ENCODE assay signal across 9 cellular contexts in the genomic region with DNA sequence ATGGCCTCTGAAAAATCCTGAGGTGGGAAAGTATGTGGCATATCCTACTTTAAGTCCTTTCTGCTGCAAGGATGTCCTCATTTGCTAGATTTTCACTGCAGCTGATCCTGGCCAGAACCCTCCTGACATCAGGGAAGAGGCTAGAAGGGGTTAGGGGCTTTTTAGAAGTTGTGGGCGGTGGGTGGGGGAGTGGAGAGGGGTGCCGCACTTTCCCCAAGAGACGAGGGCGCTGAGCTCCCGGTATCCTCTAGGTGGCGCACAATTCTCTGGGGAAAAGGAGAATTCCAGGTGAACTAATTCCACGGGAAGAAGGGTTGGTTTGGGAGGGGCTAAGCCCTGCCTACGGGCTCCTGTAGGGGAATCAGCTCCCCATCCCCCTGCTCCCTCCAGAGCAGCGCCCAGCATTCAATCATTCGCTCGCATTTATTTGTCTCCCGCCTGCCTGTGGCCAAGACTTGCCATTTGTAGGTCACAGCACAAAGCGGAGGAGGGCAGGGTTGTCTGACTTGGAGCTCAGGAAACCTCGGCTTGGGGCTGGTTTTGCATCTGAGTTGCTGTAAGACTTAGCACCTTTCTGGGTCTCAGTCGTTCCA. TPM values are rescaled to one million over a fixed set of nuclear protein-coding genes. Genes with fewer than 3 reads are reported as not detected.
DNase-seq lines count a peak whose midpoint lies in the region; ATAC-seq and TF ChIP-seq lines count a peak whose summit lies in the region.
"Had no signal": no experiment of that assay in that cellular context is flagged by ENCODE, and none has a peak within 500 bp of the region (broad histone marks: within the 10 kb centered on the region; RNA-seq: fewer than 3 reads in every experiment).

No MANE protein-coding gene starts in this region.

- 2 to 7% methylated on average over 13 to 14 of the region's 15 CpGs for WGBS in mesodermal cell (ENCODE audit: insufficient coverage in 2 of 2), 2 experiments

- H3K4me3 ChIP-seq in mesodermal cell (ENCODE audit: extremely low read depth, insufficient read depth, low read length, poor library complexity, severe bottlenecking) = no peak overlapping the region
- H3K4me3 ChIP-seq in coronary artery = no peak overlapping the region

- no peaks in the 10 kb centered on the region for H3K9me3 ChIP-seq in mesodermal cell (ENCODE audit: control insufficient read depth, low read length)

- peaks cover 48% of the 10 kb centered on the region for H3K27me3 Mint-ChIP-seq in activated CD8-positive, alpha-beta T cell treated with anti-CD3 and anti-CD28 coated beads for 36 hours
- peaks cover 23% of the 10 kb centered on the region for H3K27me3 Mint-ChIP-seq in activated CD8-positive, alpha-beta T cell treated with anti-CD3 and anti-CD28 coated beads, Interleukin-2, amount 10 ng/mL, durations not matched to agents 7 days and 5 days (ENCODE audit: low read depth)
- H3K27me3 Mint-ChIP-seq in chondrocyte (ENCODE audit: low read depth) = peaks cover 40% of the 10 kb centered on the region

- H3K9me3 Mint-ChIP-seq in activated CD8-positive, alpha-beta T cell treated with anti-CD3 and anti-CD28 coated beads for 36 hours = no peaks in the 10 kb centered on the region
- no peaks in the 10 kb centered on the region for H3K9me3 Mint-ChIP-seq in activated CD8-positive, alpha-beta T cell treated with anti-CD3 and anti-CD28 coated beads, Interleukin-2, amount 10 ng/mL, durations not matched to agents 7 days and 5 days (ENCODE audit: insufficient read depth)
- no peaks in the 10 kb centered on the region for H3K9me3 Mint-ChIP-seq in chondrocyte (ENCODE audit: low read depth)

- peaks cover 57% of the 10 kb centered on the region for H3K4me1 ChIP-seq in mesodermal cell (ENCODE audit: control insufficient read depth, insufficient read depth, low read length, poor library complexity, severe bottlenecking)

- ATAC-seq in activated CD8-positive, alpha-beta T cell treated with anti-CD3 and anti-CD28 coated beads for 36 hours = no peak
- ATAC-seq in activated CD8-positive, alpha-beta T cell treated with anti-CD3 and anti-CD28 coated beads, Interleukin-2, amount 10 ng/mL, durations not matched to agents 7 days and 5 days = no peak
- ATAC-seq in HG03571 (IDR thresholded peaks at IDR 0.05; ENCODE audit: unreplicated experiment) (no peak), HG02678 (IDR thresholded peaks at IDR 0.05; ENCODE audit: unreplicated experiment) (no peak)

- H3K36me3 ChIP-seq in mesodermal cell (ENCODE audit: control insufficient read depth, insufficient read depth, low read length) = no peaks in the 10 kb centered on the region

- no peaks in the 10 kb centered on the region for H3K36me3 Mint-ChIP-seq in activated CD8-positive, alpha-beta T cell treated with anti-CD3 and anti-CD28 coated beads for 36 hours (ENCODE audit: low read depth)
- no peaks in the 10 kb centered on the region for H3K36me3 Mint-ChIP-seq in activated CD8-positive, alpha-beta T cell treated with anti-CD3 and anti-CD28 coated beads, Interleukin-2, amount 10 ng/mL, durations not matched to agents 7 days and 5 days (ENCODE audit: low read depth)
- H3K36me3 Mint-ChIP-seq in chondrocyte (ENCODE audit: low read depth) = no peaks in the 10 kb centered on the region

- POLR2A ChIA-PET in activated CD8-positive, alpha-beta T cell treated with anti-CD3 and anti-CD28 coated beads for 36 hours (lab: Charles Lee) = no interaction called here
- POLR2A ChIA-PET in activated CD8-positive, alpha-beta T cell treated with anti-CD3 and anti-CD28 coated beads, Interleukin-2, amount 10 ng/mL, durations not matched to agents 7 days and 5 days (lab: Charles Lee) = no interaction called here

- H3K27ac Mint-ChIP-seq in activated CD8-positive, alpha-beta T cell treated with anti-CD3 and anti-CD28 coated beads for 36 hours = no peak overlapping the region
- no peak overlapping the region for H3K27ac Mint-ChIP-seq in activated CD8-positive, alpha-beta T cell treated with anti-CD3 and anti-CD28 coated beads, Interleukin-2, amount 10 ng/mL, durations not matched to agents 7 days and 5 days
- H3K27ac Mint-ChIP-seq in chondrocyte (ENCODE audit: unreplicated experiment) = no peak overlapping the region

- H3K27ac ChIP-seq in mesodermal cell (ENCODE audit: low read depth, low read length, severe bottlenecking) (peak overlapping the region; percentile 72), coronary artery (no peak overlapping the region)

- intact Hi-C loops in activated CD8-positive, alpha-beta T cell treated with anti-CD3 and anti-CD28 coated beads for 36 hours (cut with micrococcal nuclease) = no loop called here

- no peaks in the 10 kb centered on the region for H3K4me1 Mint-ChIP-seq in activated CD8-positive, alpha-beta T cell treated with anti-CD3 and anti-CD28 coated beads for 36 hours (ENCODE audit: low read depth)
- no peaks in the 10 kb centered on the region for H3K4me1 Mint-ChIP-seq in activated CD8-positive, alpha-beta T cell treated with anti-CD3 and anti-CD28 coated beads, Interleukin-2, amount 10 ng/mL, durations not matched to agents 7 days and 5 days (ENCODE audit: low read depth)
- H3K4me1 Mint-ChIP-seq in chondrocyte (ENCODE audit: low read depth) = peaks cover 8% of the 10 kb centered on the region

- peak; percentile 20 for DNase-seq in activated CD8-positive, alpha-beta T cell treated with anti-CD3 and anti-CD28 coated beads for 36 hours
- DNase-seq in activated CD8-positive, alpha-beta T cell treated with anti-CD3 and anti-CD28 coated beads, Interleukin-2, amount 10 ng/mL, durations not matched to agents 7 days and 5 days = no peak
- DNase-seq in NCI-H1048 (lab: John Stamatoyannopoulos, UW) = peak; percentile 41
- no peak for DNase-seq in chondrocyte (ENCODE audit: low spot score)
- no peak for DNase-seq in coronary artery (ENCODE audit: low spot score)

- CTCF ChIA-PET in activated CD8-positive, alpha-beta T cell treated with anti-CD3 and anti-CD28 coated beads for 36 hours (lab: Charles Lee) = interaction anchor here (0.6 to 2.8 kb wide), 30 partner anchors 10 to 367 kb away, joined by 3 to 25 read pairs (median 4); no protein-coding TSS in a partner anchor
- CTCF ChIA-PET in activated CD8-positive, alpha-beta T cell treated with anti-CD3 and anti-CD28 coated beads, Interleukin-2, amount 10 ng/mL, durations not matched to agents 7 days and 5 days (lab: Charles Lee) = interaction anchor here (0.7 to 2.0 kb wide), 12 partner anchors 9 to 546 kb away, joined by 3 to 13 read pairs (median 4); no protein-coding TSS in a partner anchor

- no peak overlapping the region for H3K4me3 Mint-ChIP-seq in activated CD8-positive, alpha-beta T cell treated with anti-CD3 and anti-CD28 coated beads for 36 hours
- no peak overlapping the region for H3K4me3 Mint-ChIP-seq in activated CD8-positive, alpha-beta T cell treated with anti-CD3 and anti-CD28 coated beads, Interleukin-2, amount 10 ng/mL, durations not matched to agents 7 days and 5 days
- H3K4me3 Mint-ChIP-seq in chondrocyte (ENCODE audit: unreplicated experiment) = no peak overlapping the region

- peak; percentile 75 for TF ChIP-seq CTCF in activated CD8-positive, alpha-beta T cell treated with anti-CD3 and anti-CD28 coated beads for 36 hours (IDR thresholded peaks at IDR 0.05)
- TF ChIP-seq CTCF in chondrocyte (IDR thresholded peaks at IDR 0.05) = peak; percentile 81
- no peak for TF ChIP-seq CTCF in coronary artery (IDR thresholded peaks at IDR 0.05)

RNA-seq across cellular contexts. Expression of gene HAND1, which starts 42.9 kb away (rescaled TPM):
- not detected for total RNA-seq in activated CD8-positive, alpha-beta T cell treated with anti-CD3 and anti-CD28 coated beads for 36 hours
- total RNA-seq in activated CD8-positive, alpha-beta T cell treated with anti-CD3 and anti-CD28 coated beads, Interleukin-2, amount 10 ng/mL, durations not matched to agents 7 days and 5 days = not detected
- not detected in 3 replicates for total RNA-seq in chondrocyte
- 366 TPM for polyA plus RNA-seq in mesodermal cell (2013, experiment 1 of 2)
- polyA plus RNA-seq in mesodermal cell (2013, experiment 2 of 2) = 464 TPM
- polyA plus RNA-seq: adipose tissue had no signal

Comparison
In these comparisons a context has a peak if more than half of its experiments do, and no peak if none do; other contexts are left out.
1. DNase-seq: peak in activated CD8-positive, alpha-beta T cell treated with anti-CD3 and anti-CD28 coated beads for 36 hours (single experiment) and NCI-H1048 (single experiment); none in activated CD8-positive, alpha-beta T cell treated with anti-CD3 and anti-CD28 coated beads, Interleukin-2, amount 10 ng/mL, durations not matched to agents 7 days and 5 days (single experiment), chondrocyte (single experiment) and coronary artery (single experiment).